In genomic region chr17:41537990-41538389, GRCh38 we compare ENCODE assay signal across 23 cellular contexts. TPM values are rescaled to one million over a fixed set of nuclear protein-coding genes. Genes with fewer than 3 reads are reported as not detected.
DNase-seq lines count a peak whose midpoint lies in the region; ATAC-seq and TF ChIP-seq lines count a peak whose summit lies in the region.
"Had no signal": no experiment of that assay in that cellular context is flagged by ENCODE, and none has a peak within 500 bp of the region (broad histone marks: within the 10 kb centered on the region; RNA-seq: fewer than 3 reads in every experiment).

No MANE protein-coding gene starts in this region.

- H3K4me3 Mint-ChIP-seq in mesothelial cell of epicardium: no peak overlapping the region
- H3K4me3 Mint-ChIP-seq: activated CD4-positive, alpha-beta memory T cell treated with anti-CD3 and anti-CD28 coated beads, Interleukin-2, amount 10 ng/mL, durations not matched to agents 7 days and 5 days; activated naive CD4-positive, alpha-beta T cell treated with anti-CD3 and anti-CD28 coated beads, Interleukin-2, amount 10 ng/mL, durations not matched to agents 7 days and 5 days had no signal

- TF ChIP-seq CTCF in RWPE1 (conservative IDR thresholded peaks at IDR 0.05; ENCODE audit: low read depth): no peak
- TF ChIP-seq CTCF in mesothelial cell of epicardium (IDR thresholded peaks at IDR 0.05; ENCODE audit: unreplicated experiment): no peak
- TF ChIP-seq CTCF in lower leg skin (IDR thresholded peaks at IDR 0.05): no peak

- no peak for ATAC-seq in HG03354 (IDR thresholded peaks at IDR 0.05; ENCODE audit: poor library complexity, severe bottlenecking, unreplicated experiment)
- no peak for ATAC-seq in left colon

- intact Hi-C loops in lower leg skin (cut with DNase I; ENCODE audit: low total_unique reads): no loop called here
- intact Hi-C loops in left colon (cut with DNase I, micrococcal nuclease): no loop called here

- H3K27ac ChIP-seq in RWPE1 (peak overlapping the region; percentile 86), epithelial cell of prostate (peak overlapping the region; percentile 66)

- H3K4me3 ChIP-seq in lower leg skin (ENCODE audit: low read depth, poor library complexity, severe bottlenecking): no peak overlapping the region
- H3K4me3 ChIP-seq: A549, lung had no signal

- peak overlapping the region; percentile 75 for H3K27ac Mint-ChIP-seq in mesothelial cell of epicardium
- H3K27ac Mint-ChIP-seq: activated CD4-positive, alpha-beta memory T cell treated with anti-CD3 and anti-CD28 coated beads, Interleukin-2, amount 10 ng/mL, durations not matched to agents 7 days and 5 days; activated naive CD4-positive, alpha-beta T cell treated with anti-CD3 and anti-CD28 coated beads, Interleukin-2, amount 10 ng/mL, durations not matched to agents 7 days and 5 days; naive B cell had no signal

- CTCF ChIA-PET in RWPE1 (lab: Yijun Ruan, JAX): interaction anchor here (2.9 kb wide), 1 partner anchor 11 kb away, joined by 10 read pairs; no protein-coding TSS in a partner anchor

- no peaks in the 10 kb centered on the region for H3K9me3 Mint-ChIP-seq in mesothelial cell of epicardium
- H3K9me3 Mint-ChIP-seq: activated CD4-positive, alpha-beta memory T cell treated with anti-CD3 and anti-CD28 coated beads, Interleukin-2, amount 10 ng/mL, durations not matched to agents 7 days and 5 days; activated naive CD4-positive, alpha-beta T cell treated with anti-CD3 and anti-CD28 coated beads, Interleukin-2, amount 10 ng/mL, durations not matched to agents 7 days and 5 days; naive B cell had no signal

- H3K4me1 Mint-ChIP-seq in mesothelial cell of epicardium: peaks cover 60% of the 10 kb centered on the region
- H3K4me1 Mint-ChIP-seq: activated CD4-positive, alpha-beta memory T cell treated with anti-CD3 and anti-CD28 coated beads, Interleukin-2, amount 10 ng/mL, durations not matched to agents 7 days and 5 days; activated naive CD4-positive, alpha-beta T cell treated with anti-CD3 and anti-CD28 coated beads, Interleukin-2, amount 10 ng/mL, durations not matched to agents 7 days and 5 days; naive B cell had no signal

- 54 to 78% methylated on average over 9 of the region's 9 CpGs for WGBS in lower leg skin, 2 donors

- DNase-seq in ACHN: peak; percentile 21
- DNase-seq in RWPE1 (ENCODE audit: low spot score): peak; percentile 44
- no peak for DNase-seq in epithelial cell of prostate (ENCODE audit: low read depth, low spot score)
- DNase-seq in mesothelial cell of epicardium (ENCODE audit: low spot score in 2 of 2, unreplicated experiment in 2 of 2): no peak
- DNase-seq in retina: no peak
- DNase-seq in lower leg skin (ENCODE audit: low spot score in 2 of 2): no peak
- DNase-seq in left colon: no peak
- DNase-seq: activated CD4-positive, alpha-beta memory T cell treated with anti-CD3 and anti-CD28 coated beads, Interleukin-2, amount 10 ng/mL, durations not matched to agents 7 days and 5 days; activated naive CD4-positive, alpha-beta T cell treated with anti-CD3 and anti-CD28 coated beads, Interleukin-2, amount 10 ng/mL, durations not matched to agents 7 days and 5 days; activated T-cell treated with anti-CD3 and anti-CD28 coated beads, Interleukin-2, amount 50 U/mL, for 1 hour; cortex of kidney; DMS153; glutamatergic neuron; naive B cell; NCI-H1694 treated with DMSO at 0.1 percent for 48 hours; NCI-H345; small intestine; stimulated activated CD8-positive, alpha-beta memory T cell treated with anti-CD3 and anti-CD28 coated beads, Interleukin-4, amount 100 ng/mL, for 48 hours had no signal

- no peaks in the 10 kb centered on the region for H3K27me3 Mint-ChIP-seq in mesothelial cell of epicardium (ENCODE audit: low read depth)

- no peaks in the 10 kb centered on the region for H3K36me3 Mint-ChIP-seq in mesothelial cell of epicardium
- H3K36me3 Mint-ChIP-seq: activated naive CD4-positive, alpha-beta T cell treated with anti-CD3 and anti-CD28 coated beads, Interleukin-2, amount 10 ng/mL, durations not matched to agents 7 days and 5 days had no signal

- no peak for TF ChIP-seq POLR2A in lower leg skin (IDR thresholded peaks at IDR 0.05)

- POLR2A ChIA-PET in RWPE1 (lab: Yijun Ruan, JAX; ENCODE audit: low non-redundant PET): interaction anchor here (0.6 to 0.9 kb wide), 3 partner anchors 9 to 17 kb away, joined by 3 to 4 read pairs (median 4); no protein-coding TSS in a partner anchor

- in situ Hi-C loops in ACHN (cut with HindIII; ENCODE audit: low pct_ligation_motif_present, low pct_unique_long_range_greater_than_20kb, low sequenced_read_pairs): no loop called here

RNA-seq across cellular contexts. Expression of gene KRT19, which starts 9.9 kb away (rescaled TPM):
- 366 to 377 TPM (median 368 TPM) in 3 replicates for total RNA-seq in mesothelial cell of epicardium
- total RNA-seq in lower leg skin: 100 to 1,000 TPM in 3 of 4 donors, 10 to 100 TPM in 1; 96.0 to 482 (median 285) TPM
- 1,000 to 10,000 TPM; 1,911 to 3,076 TPM for total RNA-seq in left colon
- total RNA-seq: activated CD4-positive, alpha-beta memory T cell treated with anti-CD3 and anti-CD28 coated beads, Interleukin-2, amount 10 ng/mL, durations not matched to agents 7 days and 5 days had no signal

RNA-seq across cellular contexts. Expression of gene KRT15, which starts 19.3 kb away (rescaled TPM):
- total RNA-seq in mesothelial cell of epicardium (8.5 to 10.2 TPM (median 8.7 TPM) in 3 replicates), lower leg skin (1,000 to 10,000 TPM in 2 of 4 donors, 100 to 1,000 TPM in 2; 802 to 1,380 (median 1,140) TPM), left colon (10 to 100 TPM in 1 of 2 donors, 1 to 10 TPM in 1; 6.8 to 30.9 TPM)
- total RNA-seq: activated CD4-positive, alpha-beta memory T cell treated with anti-CD3 and anti-CD28 coated beads, Interleukin-2, amount 10 ng/mL, durations not matched to agents 7 days and 5 days had no signal

RNA-seq across cellular contexts. Expression of gene KRT13, which starts 32.6 kb away (rescaled TPM):
- total RNA-seq in mesothelial cell of epicardium (5.3 to 7.0 TPM (median 6.3 TPM) in 3 replicates), lower leg skin (under 1 TPM in 2 of 4 donors, not detected in 2; 0.19 to 0.46 TPM), left colon (under 1 TPM in 1 of 2 donors, not detected in 1; 0.82 TPM)
- total RNA-seq: activated CD4-positive, alpha-beta memory T cell treated with anti-CD3 and anti-CD28 coated beads, Interleukin-2, amount 10 ng/mL, durations not matched to agents 7 days and 5 days; endothelial cell of umbilical vein; temporal lobe had no signal

RNA-seq across cellular contexts. Expression of gene KRT9, which starts 33.9 kb away (rescaled TPM):
- not detected in 3 replicates for total RNA-seq in mesothelial cell of epicardium
- total RNA-seq in lower leg skin: 1 to 10 TPM in 1 of 4 donors, under 1 TPM in 2, not detected in 1; 0.47 to 1.6 (median 0.91) TPM
- not detected for total RNA-seq in left colon
- total RNA-seq: activated CD4-positive, alpha-beta memory T cell treated with anti-CD3 and anti-CD28 coated beads, Interleukin-2, amount 10 ng/mL, durations not matched to agents 7 days and 5 days; endothelial cell of umbilical vein; lung; temporal lobe had no signal

RNA-seq across cellular contexts. Expression of gene KRT36, which starts 48.3 kb away (rescaled TPM):
- total RNA-seq in mesothelial cell of epicardium: not detected in 3 replicates
- under 1 TPM in 1 of 4 donors, not detected in 3; 0.97 TPM for total RNA-seq in lower leg skin
- total RNA-seq in left colon: under 1 TPM in 1 of 2 donors, not detected in 1; 0.27 TPM
- total RNA-seq: activated CD4-positive, alpha-beta memory T cell treated with anti-CD3 and anti-CD28 coated beads, Interleukin-2, amount 10 ng/mL, durations not matched to agents 7 days and 5 days; endothelial cell of umbilical vein; lung; temporal lobe had no signal

Comparison
In these comparisons a context has a peak if more than half of its experiments do, and no peak if none do; other contexts are left out.
1. DNase-seq: peak in ACHN (single experiment) and RWPE1 (single experiment); none in epithelial cell of prostate (single experiment), mesothelial cell of epicardium (0 of 2), retina (single experiment), lower leg skin (0 of 2) and left colon (0 of 2).
2. RNA of gene KRT15, which starts 19.3 kb away (total RNA-seq): 802 to 1,380 TPM in lower leg skin; 6.8 to 30.9 TPM in left colon and 8.5 to 10.2 TPM in mesothelial cell of epicardium; every median in the first group is over 10 times any median in the second.